Comparison of ENCODE assay signal across 9 cellular contexts in the genomic region with DNA sequence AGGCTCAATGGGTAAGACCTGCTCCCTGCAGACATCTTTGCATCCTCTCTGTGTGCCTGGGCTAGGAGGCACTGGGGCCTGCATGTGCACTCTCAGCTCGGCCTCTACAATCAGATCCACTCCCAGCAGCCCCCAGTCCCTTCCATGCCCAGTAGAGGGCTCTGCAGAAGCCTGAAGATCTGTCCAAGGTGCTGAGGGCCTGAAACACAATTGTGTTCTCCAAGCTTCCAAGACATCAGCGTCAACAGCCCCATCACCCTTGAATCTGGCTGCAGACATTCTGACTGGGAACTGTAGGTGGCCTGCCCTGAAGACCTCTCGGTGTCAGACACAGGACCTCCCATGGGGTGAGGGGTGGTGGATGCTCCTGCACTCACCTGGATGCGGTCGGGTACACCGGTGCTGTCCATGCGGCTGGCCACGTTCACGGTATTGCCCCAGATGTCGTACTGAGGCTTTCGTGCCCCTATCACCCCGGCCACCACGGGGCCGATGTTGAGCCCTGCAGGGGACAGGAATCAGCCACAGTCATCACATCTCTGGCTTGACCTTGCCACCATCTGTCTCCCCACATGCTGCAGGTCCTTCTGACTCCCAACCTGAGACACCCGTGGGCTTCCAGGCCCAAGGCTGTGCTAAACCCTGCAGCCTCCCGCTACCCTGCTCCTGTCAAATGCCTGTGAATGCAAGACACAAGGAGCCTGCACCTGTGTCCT.
DNase-seq lines count a peak whose midpoint lies in the region; ATAC-seq and TF ChIP-seq lines count a peak whose summit lies in the region.
"Had no signal": no experiment of that assay in that cellular context is flagged by ENCODE, and none has a peak within 500 bp of the region (broad histone marks: within the 10 kb centered on the region; RNA-seq: fewer than 3 reads in every experiment).

No MANE protein-coding gene starts in this region.

- peak; percentile 64 for ATAC-seq in GM18861 (IDR thresholded peaks at IDR 0.05; ENCODE audit: unreplicated experiment)
- no peak for ATAC-seq in GM18858 (IDR thresholded peaks at IDR 0.05; ENCODE audit: unreplicated experiment)
- ATAC-seq: naive thymus-derived CD8-positive, alpha-beta T cell had no signal

- H3K27ac Mint-ChIP-seq in CD14-positive monocyte (no peak overlapping the region), progenitor cell of endocrine pancreas (no peak overlapping the region)
- no peak overlapping the region for H3K27ac Mint-ChIP-seq in activated CD4-positive, alpha-beta memory T cell treated with anti-CD3 and anti-CD28 coated beads for 36 hours
- H3K27ac Mint-ChIP-seq: naive thymus-derived CD8-positive, alpha-beta T cell had no signal

- H3K36me3 Mint-ChIP-seq in CD14-positive monocyte (no peaks in the 10 kb centered on the region), progenitor cell of endocrine pancreas (ENCODE audit: insufficient read depth) (peaks cover 11% of the 10 kb centered on the region)
- no peaks in the 10 kb centered on the region for H3K36me3 Mint-ChIP-seq in activated CD4-positive, alpha-beta memory T cell treated with anti-CD3 and anti-CD28 coated beads for 36 hours

- H3K9me3 Mint-ChIP-seq in CD14-positive monocyte (no peaks in the 10 kb centered on the region), progenitor cell of endocrine pancreas (ENCODE audit: low read depth) (no peaks in the 10 kb centered on the region)
- no peaks in the 10 kb centered on the region for H3K9me3 Mint-ChIP-seq in activated CD4-positive, alpha-beta memory T cell treated with anti-CD3 and anti-CD28 coated beads for 36 hours

- H3K4me3 Mint-ChIP-seq in CD14-positive monocyte (no peak overlapping the region), progenitor cell of endocrine pancreas (ENCODE audit: low read depth) (no peak overlapping the region)
- H3K4me3 Mint-ChIP-seq in activated CD4-positive, alpha-beta memory T cell treated with anti-CD3 and anti-CD28 coated beads for 36 hours, result no peak overlapping the region
- H3K4me3 Mint-ChIP-seq: naive thymus-derived CD8-positive, alpha-beta T cell had no signal

- CTCF ChIA-PET in activated CD4-positive, alpha-beta memory T cell treated with anti-CD3 and anti-CD28 coated beads for 36 hours (lab: Charles Lee), result interaction anchor here (1.4 to 1.5 kb wide), 2 partner anchors 14 to 18 kb away, joined by 3 to 5 read pairs; no protein-coding TSS in a partner anchor

- DNase-seq in CD14-positive monocyte (ENCODE audit: low spot score) (no peak), M059J (ENCODE audit: low read depth) (peak; percentile 71), foreskin melanocyte (peak; percentile 40), progenitor cell of endocrine pancreas (ENCODE audit: low spot score, unreplicated experiment) (peak; percentile 56)
- DNase-seq in activated CD4-positive, alpha-beta memory T cell treated with anti-CD3 and anti-CD28 coated beads for 36 hours, result peak; percentile 55
- no peak for DNase-seq in activated CD4-positive, CD25-positive, alpha-beta regulatory T cell treated with anti-CD3 and anti-CD28 coated beads, Interleukin-2, amount 50 U/mL, for 72 hours

- H3K4me1 Mint-ChIP-seq in CD14-positive monocyte (no peaks in the 10 kb centered on the region), progenitor cell of endocrine pancreas (ENCODE audit: low read depth) (no peaks in the 10 kb centered on the region)
- no peaks in the 10 kb centered on the region for H3K4me1 Mint-ChIP-seq in activated CD4-positive, alpha-beta memory T cell treated with anti-CD3 and anti-CD28 coated beads for 36 hours (ENCODE audit: low read depth)

- intact Hi-C loops in CD14-positive monocyte (cut with micrococcal nuclease), result no loop called here
- intact Hi-C loops in activated CD4-positive, alpha-beta memory T cell treated with anti-CD3 and anti-CD28 coated beads for 36 hours (cut with micrococcal nuclease), result no loop called here

- POLR2A ChIA-PET in activated CD4-positive, alpha-beta memory T cell treated with anti-CD3 and anti-CD28 coated beads for 36 hours (lab: Charles Lee), result no interaction called here

- peaks cover 5 to 6% (median 5%) of the 10 kb centered on the region in 3 donors for H3K27me3 Mint-ChIP-seq in CD14-positive monocyte (ENCODE audit: low read depth in 3 of 3)
- H3K27me3 Mint-ChIP-seq in activated CD4-positive, alpha-beta memory T cell treated with anti-CD3 and anti-CD28 coated beads for 36 hours, result peaks cover 2% of the 10 kb centered on the region
- H3K27me3 Mint-ChIP-seq in progenitor cell of endocrine pancreas, result no peaks in the 10 kb centered on the region

- TF ChIP-seq CTCF in CD14-positive monocyte (IDR thresholded peaks at IDR 0.05) (peak; percentile 67), progenitor cell of endocrine pancreas (IDR thresholded peaks at IDR 0.05; ENCODE audit: unreplicated experiment) (peak; percentile 86)

Comparison
In these comparisons a context has a peak if more than half of its experiments do, and no peak if none do; other contexts are left out.
1. DNase-seq: peak in M059J (single experiment), activated CD4-positive, alpha-beta memory T cell treated with anti-CD3 and anti-CD28 coated beads for 36 hours (single experiment), foreskin melanocyte (single experiment) and progenitor cell of endocrine pancreas (single experiment); none in CD14-positive monocyte (single experiment) and activated CD4-positive, CD25-positive, alpha-beta regulatory T cell treated with anti-CD3 and anti-CD28 coated beads, Interleukin-2, amount 50 U/mL, for 72 hours (single experiment).